Comparison of ENCODE assay signal across 8 cellular contexts in the genomic region with DNA sequence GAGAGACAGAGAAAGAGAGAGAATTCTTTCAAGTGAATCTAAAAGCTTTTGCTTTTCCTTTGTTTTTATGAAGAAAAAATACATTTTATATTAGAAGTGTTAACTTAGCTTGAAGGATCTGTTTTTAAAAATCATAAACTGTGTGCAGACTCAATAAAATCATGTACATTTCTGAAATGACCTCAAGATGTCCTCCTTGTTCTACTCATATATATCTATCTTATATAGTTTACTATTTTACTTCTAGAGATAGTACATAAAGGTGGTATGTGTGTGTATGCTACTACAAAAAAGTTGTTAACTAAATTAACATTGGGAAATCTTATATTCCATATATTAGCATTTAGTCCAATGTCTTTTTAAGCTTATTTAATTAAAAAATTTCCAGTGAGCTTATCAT.
DNase-seq lines count a peak whose midpoint lies in the region; ATAC-seq and TF ChIP-seq lines count a peak whose summit lies in the region.

No MANE protein-coding gene starts in this region.

- no peak overlapping the region for H3K4me3 ChIP-seq in GM23248

- no peak overlapping the region for H3K9ac ChIP-seq in GM23248

- no peaks in the 10 kb centered on the region for H3F3A ChIP-seq in GM23248 (ENCODE audit: insufficient read depth)

- H3K79me2 ChIP-seq in GM23248 (ENCODE audit: insufficient read depth), result no peaks in the 10 kb centered on the region

- H3K36me3 ChIP-seq in GM23248 (ENCODE audit: low read depth), result no peaks in the 10 kb centered on the region

- peak; percentile 12 for TF ChIP-seq CTCF in AG09319 (IDR thresholded peaks at IDR 0.05; ENCODE audit: low read depth, low read length)

- in situ Hi-C loops in GM23248 (cut with MboI), result no loop called here

- no peak overlapping the region for H3K4me2 ChIP-seq in GM23248 (ENCODE audit: unreplicated experiment)

- no peaks in the 10 kb centered on the region for H3K9me3 ChIP-seq in GM23248 (ENCODE audit: low read depth)

- no peak overlapping the region for H3K27ac ChIP-seq in GM23248

- ATAC-seq in HG02973 (IDR thresholded peaks at IDR 0.05; ENCODE audit: unreplicated experiment), result no peak
- no peak for ATAC-seq in GM21526 (IDR thresholded peaks at IDR 0.05; ENCODE audit: low FRiP score, unreplicated experiment)
- ATAC-seq in GM21825 (IDR thresholded peaks at IDR 0.05; ENCODE audit: unreplicated experiment), result no peak

- H2AFZ ChIP-seq in GM23248, result no peak overlapping the region

- no peaks in the 10 kb centered on the region for H3K4me1 ChIP-seq in GM23248 (ENCODE audit: insufficient read depth)

- H4K20me1 ChIP-seq in GM23248 (ENCODE audit: insufficient read depth), result no peaks in the 10 kb centered on the region

- no peak for DNase-seq in AG09319 (ENCODE audit: extremely low read depth, low read depth)
- DNase-seq in GM23248, result peak; percentile 44
- peak; percentile 49 for DNase-seq in SW480 (ENCODE audit: low spot score)
- DNase-seq in iris pigment epithelial cell (ENCODE audit: low read depth), result peak; percentile 31
- DNase-seq in NCI-H1436 (lab: John Stamatoyannopoulos, UW), result no peak

- no peaks in the 10 kb centered on the region for H3K9me2 ChIP-seq in GM23248 (ENCODE audit: insufficient read depth)

- no peaks in the 10 kb centered on the region for H3K27me3 ChIP-seq in GM23248 (replicated peaks; ENCODE audit: insufficient read depth)

Comparison
In these comparisons a context has a peak if more than half of its experiments do, and no peak if none do; other contexts are left out.
1. DNase-seq: peak in GM23248 (single experiment), SW480 (single experiment) and iris pigment epithelial cell (single experiment); none in AG09319 (single experiment) and NCI-H1436 (single experiment).